In genomic region chr22:31442768-31443489, GRCh38 we compare ENCODE assay signal across 21 cellular contexts. TPM values are rescaled to one million over a fixed set of nuclear protein-coding genes. Genes with fewer than 3 reads are reported as not detected.
A peak's percentile ranks its signal among the peaks of the same experiment; 100 is the strongest.
DNase-seq lines count a peak whose midpoint lies in the region; ATAC-seq lines count a peak whose summit lies in the region.
"Had no signal": no experiment of that assay in that cellular context is flagged by ENCODE, and none has a peak within 500 bp of the region (broad histone marks: within the 10 kb centered on the region; RNA-seq: fewer than 3 reads in every experiment).

No MANE protein-coding gene starts in this region.

- no peaks in the 10 kb centered on the region for H3K4me1 Mint-ChIP-seq in activated naive CD4-positive, alpha-beta T cell treated with anti-CD3 and anti-CD28 coated beads, Interleukin-2, amount 10 ng/mL, durations not matched to agents 7 days and 5 days
- H3K4me1 Mint-ChIP-seq in central memory CD8-positive, alpha-beta T cell: no peaks in the 10 kb centered on the region
- H3K4me1 Mint-ChIP-seq in immature natural killer cell: no peaks in the 10 kb centered on the region
- no peaks in the 10 kb centered on the region for H3K4me1 Mint-ChIP-seq in stimulated activated naive B cell treated with anti-CD40 and anti-IgM and Interleukin-4, amounts not matched to agents 10 μg/mL and 1 μg/mL and 100 μg/mL, for 72 hours
- H3K4me1 Mint-ChIP-seq: IgD-negative memory B cell had no signal

- peak overlapping the region; percentile 8 to 31 for H3K27ac Mint-ChIP-seq in activated naive CD4-positive, alpha-beta T cell treated with anti-CD3 and anti-CD28 coated beads, Interleukin-2, amount 50 U/mL, for 72 hours
- H3K27ac Mint-ChIP-seq in activated naive CD4-positive, alpha-beta T cell treated with anti-CD3 and anti-CD28 coated beads, Interleukin-2, amount 10 ng/mL, durations not matched to agents 7 days and 5 days: no peak overlapping the region
- peak overlapping the region; percentile 44 for H3K27ac Mint-ChIP-seq in central memory CD8-positive, alpha-beta T cell (ENCODE audit: low read depth)
- peak overlapping the region in 4 of 6 donors; percentile 10 to 69 (median 38) for H3K27ac Mint-ChIP-seq in immature natural killer cell
- peak overlapping the region; percentile 9 for H3K27ac Mint-ChIP-seq in stimulated activated naive B cell treated with anti-CD40 and anti-IgM and Interleukin-4, amounts not matched to agents 10 μg/mL and 1 μg/mL and 100 μg/mL, for 72 hours

- no peaks in the 10 kb centered on the region for H3K9me3 Mint-ChIP-seq in activated naive CD4-positive, alpha-beta T cell treated with anti-CD3 and anti-CD28 coated beads, Interleukin-2, amount 50 U/mL, for 72 hours
- no peaks in the 10 kb centered on the region for H3K9me3 Mint-ChIP-seq in activated naive CD4-positive, alpha-beta T cell treated with anti-CD3 and anti-CD28 coated beads, Interleukin-2, amount 10 ng/mL, durations not matched to agents 7 days and 5 days
- H3K9me3 Mint-ChIP-seq in central memory CD8-positive, alpha-beta T cell: no peaks in the 10 kb centered on the region
- no peaks in the 10 kb centered on the region for H3K9me3 Mint-ChIP-seq in immature natural killer cell
- no peaks in the 10 kb centered on the region for H3K9me3 Mint-ChIP-seq in stimulated activated naive B cell treated with anti-CD40 and anti-IgM and Interleukin-4, amounts not matched to agents 10 μg/mL and 1 μg/mL and 100 μg/mL, for 72 hours
- H3K9me3 Mint-ChIP-seq: IgD-negative memory B cell had no signal

- H3K36me3 Mint-ChIP-seq in activated naive CD4-positive, alpha-beta T cell treated with anti-CD3 and anti-CD28 coated beads, Interleukin-2, amount 50 U/mL, for 72 hours: peaks cover 0 to 4% of the 10 kb centered on the region in 2 donors
- peaks cover 59% of the 10 kb centered on the region for H3K36me3 Mint-ChIP-seq in activated naive CD4-positive, alpha-beta T cell treated with anti-CD3 and anti-CD28 coated beads, Interleukin-2, amount 10 ng/mL, durations not matched to agents 7 days and 5 days
- H3K36me3 Mint-ChIP-seq in central memory CD8-positive, alpha-beta T cell (ENCODE audit: insufficient read depth): peaks cover 33% of the 10 kb centered on the region
- H3K36me3 Mint-ChIP-seq in immature natural killer cell: peaks cover 3 to 37% (median 21%) of the 10 kb centered on the region in 3 donors
- peaks cover 39 to 52% of the 10 kb centered on the region in 2 donors for H3K36me3 Mint-ChIP-seq in stimulated activated naive B cell treated with anti-CD40 and anti-IgM and Interleukin-4, amounts not matched to agents 10 μg/mL and 1 μg/mL and 100 μg/mL, for 72 hours

- CTCF ChIA-PET in activated naive CD4-positive, alpha-beta T cell treated with anti-CD3 and anti-CD28 coated beads, Interleukin-2, amount 10 ng/mL, durations not matched to agents 7 days and 5 days (lab: Charles Lee): interaction anchor here (0.9 kb wide), 1 partner anchor 9 kb away, joined by 5 read pairs; no protein-coding TSS in a partner anchor

- no peak overlapping the region for H3K4me3 Mint-ChIP-seq in activated naive CD4-positive, alpha-beta T cell treated with anti-CD3 and anti-CD28 coated beads, Interleukin-2, amount 10 ng/mL, durations not matched to agents 7 days and 5 days
- H3K4me3 Mint-ChIP-seq in central memory CD8-positive, alpha-beta T cell: no peak overlapping the region
- no peak overlapping the region for H3K4me3 Mint-ChIP-seq in immature natural killer cell
- no peak overlapping the region for H3K4me3 Mint-ChIP-seq in stimulated activated naive B cell treated with anti-CD40 and anti-IgM and Interleukin-4, amounts not matched to agents 10 μg/mL and 1 μg/mL and 100 μg/mL, for 72 hours
- H3K4me3 Mint-ChIP-seq: IgD-negative memory B cell had no signal

- no peaks in the 10 kb centered on the region for H3K27me3 Mint-ChIP-seq in activated naive CD4-positive, alpha-beta T cell treated with anti-CD3 and anti-CD28 coated beads, Interleukin-2, amount 10 ng/mL, durations not matched to agents 7 days and 5 days
- H3K27me3 Mint-ChIP-seq in central memory CD8-positive, alpha-beta T cell: no peaks in the 10 kb centered on the region
- H3K27me3 Mint-ChIP-seq in immature natural killer cell (ENCODE audit: low read depth in 3 of 3): peaks cover 0 to 2% (median 0%) of the 10 kb centered on the region in 3 donors
- no peaks in the 10 kb centered on the region for H3K27me3 Mint-ChIP-seq in stimulated activated naive B cell treated with anti-CD40 and anti-IgM and Interleukin-4, amounts not matched to agents 10 μg/mL and 1 μg/mL and 100 μg/mL, for 72 hours
- H3K27me3 Mint-ChIP-seq: IgD-negative memory B cell had no signal

- no peak for DNase-seq in activated naive CD4-positive, alpha-beta T cell treated with anti-CD3 and anti-CD28 coated beads, Interleukin-2, amount 50 U/mL, for 72 hours (ENCODE audit: low spot score in 2 of 2)
- DNase-seq in activated naive CD4-positive, alpha-beta T cell treated with anti-CD3 and anti-CD28 coated beads, Interleukin-2, amount 10 ng/mL, durations not matched to agents 7 days and 5 days: no peak
- no peak for DNase-seq in central memory CD8-positive, alpha-beta T cell (ENCODE audit: low spot score in 2 of 2)
- DNase-seq in immature natural killer cell (no peak), GM03348 (ENCODE audit: low spot score) (no peak), SKM-1 treated with dmso at 0.1 percent for 144 hours (lab: John Stamatoyannopoulos, UW; ENCODE audit: unreplicated experiment) (no peak)
- no peak for DNase-seq in stimulated activated naive B cell treated with anti-CD40 and anti-IgM and Interleukin-4, amounts not matched to agents 10 μg/mL and 1 μg/mL and 100 μg/mL, for 72 hours
- DNase-seq: ACHN; activated CD4-positive, alpha-beta T cell treated with anti-CD3 and anti-CD28 coated beads for 48 hours; C1 segment of cervical spinal cord; colonic mucosa; DMS 273 treated with DMSO at 0.1 percent for 48 hours; glutamatergic neuron; MM.1S; NCI-H1436; NCI-H524; right lobe of liver; SHP77 treated with DMSO at 0.1 percent for 48 hours; T-helper 1 cell had no signal

- no peak for ATAC-seq in activated naive CD4-positive, alpha-beta T cell treated with anti-CD3 and anti-CD28 coated beads, Interleukin-2, amount 50 U/mL, for 72 hours
- ATAC-seq in central memory CD8-positive, alpha-beta T cell (replicated peaks; ENCODE audit: extremely low read depth, poor library complexity, severe bottlenecking): no peak
- no peak for ATAC-seq in stimulated activated naive B cell treated with anti-CD40 and anti-IgM and Interleukin-4, amounts not matched to agents 10 μg/mL and 1 μg/mL and 100 μg/mL, for 72 hours (replicated peaks)
- no peak for ATAC-seq in GM18868 (IDR thresholded peaks at IDR 0.05; ENCODE audit: unreplicated experiment)
- ATAC-seq: right lobe of liver had no signal

RNA-seq across cellular contexts. Expression of gene DRG1, which starts 43.5 kb away (rescaled TPM):
- total RNA-seq in activated naive CD4-positive, alpha-beta T cell treated with anti-CD3 and anti-CD28 coated beads, Interleukin-2, amount 50 U/mL, for 72 hours: 100 to 1,000 TPM; 100 to 103 TPM
- polyA plus RNA-seq in immature natural killer cell: 100 to 1,000 TPM in 2 of 3 donors, 10 to 100 TPM in 1; 82.0 to 129 (median 105) TPM

RNA-seq across cellular contexts. Expression of gene EIF4ENIF1, which starts 46.7 kb away (rescaled TPM):
- total RNA-seq in activated naive CD4-positive, alpha-beta T cell treated with anti-CD3 and anti-CD28 coated beads, Interleukin-2, amount 50 U/mL, for 72 hours: 10 to 100 TPM; 36.5 to 49.5 TPM
- 10 to 100 TPM in 1 of 3 donors, 1 to 10 TPM in 2; 6.9 to 21.1 (median 9.7) TPM for polyA plus RNA-seq in immature natural killer cell

RNA-seq across cellular contexts. Expression of gene SFI1, which starts 53.4 kb away (rescaled TPM):
- total RNA-seq in activated naive CD4-positive, alpha-beta T cell treated with anti-CD3 and anti-CD28 coated beads, Interleukin-2, amount 50 U/mL, for 72 hours: 100 to 1,000 TPM; 259 to 290 TPM
- polyA plus RNA-seq in immature natural killer cell: 10 to 100 TPM in 2 of 3 donors, 1 to 10 TPM in 1; 4.2 to 31.5 (median 11.1) TPM
